9 cellular contexts compared by ENCODE assay signal in genomic region chr9:113309204-113309813, GRCh38. TPM values are rescaled to one million over a fixed set of nuclear protein-coding genes. Genes with fewer than 3 reads are reported as not detected.
A peak's percentile ranks its signal among the peaks of the same experiment; 100 is the strongest.
DNase-seq lines count a peak whose midpoint lies in the region; ATAC-seq and TF ChIP-seq lines count a peak whose summit lies in the region.
"Had no signal": no experiment of that assay in that cellular context is flagged by ENCODE, and none has a peak within 500 bp of the region (broad histone marks: within the 10 kb centered on the region; RNA-seq: fewer than 3 reads in every experiment).

No MANE protein-coding gene starts in this region.

- H3K27ac Mint-ChIP-seq in activated T-helper 1 cell treated with anti-CD3 and anti-CD28 coated beads, Interleukin-12 subunit alpha, Interleukin-12 subunit beta, Interleukin-2, Interleukin-4 antibody, amounts not matched to agents 30 ng/mL and 10 ng/mL and 1 ng/mL, durations not matched to agents 14 hours and 24 hours and 36 hours: no peak overlapping the region

- H3K4me1 Mint-ChIP-seq in activated T-helper 1 cell treated with anti-CD3 and anti-CD28 coated beads, Interleukin-12 subunit alpha, Interleukin-12 subunit beta, Interleukin-2, Interleukin-4 antibody, amounts not matched to agents 30 ng/mL and 10 ng/mL and 1 ng/mL, durations not matched to agents 14 hours and 24 hours and 36 hours (ENCODE audit: low read depth): no peaks in the 10 kb centered on the region

- H3K36me3 Mint-ChIP-seq in activated T-helper 1 cell treated with anti-CD3 and anti-CD28 coated beads, Interleukin-12 subunit alpha, Interleukin-12 subunit beta, Interleukin-2, Interleukin-4 antibody, amounts not matched to agents 30 ng/mL and 10 ng/mL and 1 ng/mL, durations not matched to agents 14 hours and 24 hours and 36 hours (ENCODE audit: low read depth): no peaks in the 10 kb centered on the region

- H4K20me1 ChIP-seq in DOHH2 (ENCODE audit: control insufficient read depth, insufficient read depth, low read depth, low read length): no peaks in the 10 kb centered on the region

- no peaks in the 10 kb centered on the region for H3K4me1 ChIP-seq in DOHH2 (ENCODE audit: control insufficient read depth, low read length)
- H3K4me1 ChIP-seq in left ventricle myocardium inferior: peaks cover 25% of the 10 kb centered on the region

- no peaks in the 10 kb centered on the region for H3K79me2 ChIP-seq in DOHH2 (ENCODE audit: control insufficient read depth, low read length)

- H3K4me3 ChIP-seq in DOHH2 (ENCODE audit: low read length): no peak overlapping the region
- no peak overlapping the region for H3K4me3 ChIP-seq in NB4 (ENCODE audit: low read depth, low read length)
- H3K4me3 ChIP-seq in left ventricle myocardium inferior: no peak overlapping the region

- H3K9me2 ChIP-seq in DOHH2 (replicated peaks; ENCODE audit: control insufficient read depth, low read length): no peaks in the 10 kb centered on the region

- H3K27ac ChIP-seq in DOHH2 (ENCODE audit: low read depth, low read length): no peak overlapping the region
- H3K27ac ChIP-seq in left ventricle myocardium inferior (replicated peaks): peak overlapping the region; percentile 78
- H3K27ac ChIP-seq: epithelial cell of prostate had no signal

- H3K9me3 ChIP-seq in DOHH2 (ENCODE audit: control insufficient read depth, insufficient read depth, low read length) (no peaks in the 10 kb centered on the region), left ventricle myocardium inferior (replicated peaks) (no peaks in the 10 kb centered on the region)

- peak; percentile 21 for DNase-seq in A172 (ENCODE audit: low spot score)
- peak; percentile 52 for DNase-seq in NB4 (ENCODE audit: low read depth)
- DNase-seq in activated T-helper 1 cell treated with anti-CD3 and anti-CD28 coated beads, Interleukin-12 subunit alpha, Interleukin-12 subunit beta, Interleukin-2, Interleukin-4 antibody, amounts not matched to agents 30 ng/mL and 10 ng/mL and 1 ng/mL, durations not matched to agents 14 hours and 24 hours and 36 hours (ENCODE audit: low spot score): peak; percentile 10
- no peak for DNase-seq in left ventricle myocardium inferior
- DNase-seq in stromal cell of bone marrow (ENCODE audit: low read depth): peak; percentile 35

- H3K27me3 ChIP-seq in DOHH2 (ENCODE audit: control insufficient read depth, low read length) (no peaks in the 10 kb centered on the region), left ventricle myocardium inferior (ENCODE audit: low read depth) (no peaks in the 10 kb centered on the region)

- peak; percentile 63 for TF ChIP-seq CTCF in DOHH2 (IDR thresholded peaks at IDR 0.05; ENCODE audit: low read depth, low read length, poor library complexity, severe bottlenecking)
- peak; percentile 72 for TF ChIP-seq CTCF in NB4 (IDR thresholded peaks at IDR 0.05; ENCODE audit: low read depth, low read length)
- TF ChIP-seq CTCF in left ventricle myocardium inferior (IDR thresholded peaks at IDR 0.05; ENCODE audit: borderline replicate concordance): peak; percentile 75

- no peaks in the 10 kb centered on the region for H3K36me3 ChIP-seq in DOHH2 (ENCODE audit: control insufficient read depth, low read length)
- H3K36me3 ChIP-seq in left ventricle myocardium inferior: no peaks in the 10 kb centered on the region

- H3F3A ChIP-seq in DOHH2 (ENCODE audit: control insufficient read depth, insufficient read depth): no peaks in the 10 kb centered on the region

- H3K4me3 Mint-ChIP-seq in activated T-helper 1 cell treated with anti-CD3 and anti-CD28 coated beads, Interleukin-12 subunit alpha, Interleukin-12 subunit beta, Interleukin-2, Interleukin-4 antibody, amounts not matched to agents 30 ng/mL and 10 ng/mL and 1 ng/mL, durations not matched to agents 14 hours and 24 hours and 36 hours: no peak overlapping the region

- H3K4me2 ChIP-seq in DOHH2 (ENCODE audit: low read length): no peak overlapping the region

- intact Hi-C loops in activated T-helper 1 cell treated with anti-CD3 and anti-CD28 coated beads, Interleukin-12 subunit alpha, Interleukin-12 subunit beta, Interleukin-2, Interleukin-4 antibody, amounts not matched to agents 30 ng/mL and 10 ng/mL and 1 ng/mL, durations not matched to agents 14 hours and 24 hours and 36 hours (cut with micrococcal nuclease): loop anchor here (1.0 to 2.0 kb wide), 3 partner anchors 67 to 349 kb away; partner anchors contain the start of gene HDHD3
- intact Hi-C loops in left ventricle myocardium inferior (cut with micrococcal nuclease): no loop called here

- ATAC-seq in GM21576 (IDR thresholded peaks at IDR 0.05; ENCODE audit: unreplicated experiment): no peak
- no peak for ATAC-seq in HG02884 (IDR thresholded peaks at IDR 0.05; ENCODE audit: unreplicated experiment)

- peaks cover 8% of the 10 kb centered on the region for H3K27me3 Mint-ChIP-seq in activated T-helper 1 cell treated with anti-CD3 and anti-CD28 coated beads, Interleukin-12 subunit alpha, Interleukin-12 subunit beta, Interleukin-2, Interleukin-4 antibody, amounts not matched to agents 30 ng/mL and 10 ng/mL and 1 ng/mL, durations not matched to agents 14 hours and 24 hours and 36 hours (ENCODE audit: insufficient read depth)

- no peak for TF ChIP-seq POLR2A in NB4 (IDR thresholded peaks at IDR 0.05; ENCODE audit: extremely low read depth, insufficient read length)

- no peaks in the 10 kb centered on the region for H3K9me3 Mint-ChIP-seq in activated T-helper 1 cell treated with anti-CD3 and anti-CD28 coated beads, Interleukin-12 subunit alpha, Interleukin-12 subunit beta, Interleukin-2, Interleukin-4 antibody, amounts not matched to agents 30 ng/mL and 10 ng/mL and 1 ng/mL, durations not matched to agents 14 hours and 24 hours and 36 hours

RNA-seq across cellular contexts. Expression of gene RNF183, which starts 6.1 kb away (rescaled TPM):
- total RNA-seq in A172 (2014; rRNA removed; shearing (Covaris generic)): not detected in 2 replicates
- not detected in 2 replicates for total RNA-seq in activated T-helper 1 cell treated with anti-CD3 and anti-CD28 coated beads, Interleukin-12 subunit alpha, Interleukin-12 subunit beta, Interleukin-2, Interleukin-4 antibody, amounts not matched to agents 30 ng/mL and 10 ng/mL and 1 ng/mL, durations not matched to agents 14 hours and 24 hours and 36 hours
- not detected for total RNA-seq in left ventricle myocardium inferior

RNA-seq across cellular contexts. Expression of gene WDR31, which starts 30.8 kb away (rescaled TPM):
- 0.60 and 0.74 TPM in 2 replicates for total RNA-seq in A172 (2014; rRNA removed; shearing (Covaris generic))
- 1.9 and 2.2 TPM in 2 replicates for total RNA-seq in activated T-helper 1 cell treated with anti-CD3 and anti-CD28 coated beads, Interleukin-12 subunit alpha, Interleukin-12 subunit beta, Interleukin-2, Interleukin-4 antibody, amounts not matched to agents 30 ng/mL and 10 ng/mL and 1 ng/mL, durations not matched to agents 14 hours and 24 hours and 36 hours
- 12.4 TPM for total RNA-seq in left ventricle myocardium inferior

RNA-seq across cellular contexts. Expression of gene PRPF4, which starts 33.9 kb away (rescaled TPM):
- 54.3 and 55.8 TPM in 2 replicates for total RNA-seq in A172 (2014; rRNA removed; shearing (Covaris generic))
- total RNA-seq in activated T-helper 1 cell treated with anti-CD3 and anti-CD28 coated beads, Interleukin-12 subunit alpha, Interleukin-12 subunit beta, Interleukin-2, Interleukin-4 antibody, amounts not matched to agents 30 ng/mL and 10 ng/mL and 1 ng/mL, durations not matched to agents 14 hours and 24 hours and 36 hours: 59.2 and 60.2 TPM in 2 replicates
- total RNA-seq in left ventricle myocardium inferior: 11.2 TPM

RNA-seq across cellular contexts. Expression of gene CDC26, which starts 33.9 kb away (rescaled TPM):
- total RNA-seq in A172 (2014; rRNA removed; shearing (Covaris generic)): 49.2 and 63.4 TPM in 2 replicates
- 49.9 and 50.6 TPM in 2 replicates for total RNA-seq in activated T-helper 1 cell treated with anti-CD3 and anti-CD28 coated beads, Interleukin-12 subunit alpha, Interleukin-12 subunit beta, Interleukin-2, Interleukin-4 antibody, amounts not matched to agents 30 ng/mL and 10 ng/mL and 1 ng/mL, durations not matched to agents 14 hours and 24 hours and 36 hours
- 37.0 TPM for total RNA-seq in left ventricle myocardium inferior

RNA-seq across cellular contexts. Expression of gene BSPRY, which starts 40.0 kb away (rescaled TPM):
- total RNA-seq in A172 (2014; rRNA removed; shearing (Covaris generic)): not detected in 2 replicates
- 12.3 and 12.8 TPM in 2 replicates for total RNA-seq in activated T-helper 1 cell treated with anti-CD3 and anti-CD28 coated beads, Interleukin-12 subunit alpha, Interleukin-12 subunit beta, Interleukin-2, Interleukin-4 antibody, amounts not matched to agents 30 ng/mL and 10 ng/mL and 1 ng/mL, durations not matched to agents 14 hours and 24 hours and 36 hours
- 0.25 TPM for total RNA-seq in left ventricle myocardium inferior
